26 cellular contexts compared by ENCODE assay signal in genomic region chr5:89289604-89290003, GRCh38.
A peak's percentile ranks its signal among the peaks of the same experiment; 100 is the strongest.
DNase-seq lines count a peak whose midpoint lies in the region; ATAC-seq and TF ChIP-seq lines count a peak whose summit lies in the region.
"Had no signal": no experiment of that assay in that cellular context is flagged by ENCODE, and none has a peak within 500 bp of the region (broad histone marks: within the 10 kb centered on the region; RNA-seq: fewer than 3 reads in every experiment).

No MANE protein-coding gene starts in this region.

- H3K36me3 Mint-ChIP-seq in activated T-helper 17 cell treated with anti-CD3 and anti-CD28 coated beads, Interleukin-2, amount 50 U/mL, for 72 hours (ENCODE audit: low read depth), result no peaks in the 10 kb centered on the region
- H3K36me3 Mint-ChIP-seq in activated CD8-positive, alpha-beta memory T cell treated with anti-CD3 and anti-CD28 coated beads, Interleukin-2, amount 10 ng/mL, durations not matched to agents 7 days and 5 days, result no peaks in the 10 kb centered on the region
- H3K36me3 Mint-ChIP-seq: activated naive CD4-positive, alpha-beta T cell treated with anti-CD3 and anti-CD28 coated beads, Interleukin-2, amount 10 ng/mL, durations not matched to agents 7 days and 5 days; CD14-positive monocyte had no signal

- H3K9me3 ChIP-seq in adipocyte (ENCODE audit: control insufficient read depth, low read length), result no peaks in the 10 kb centered on the region
- H3K9me3 ChIP-seq: gastroesophageal sphincter, mucosa of descending colon, SJSA1, tibial artery had no signal

- no peak overlapping the region for H3K9ac ChIP-seq in adipocyte (ENCODE audit: low read length)

- H3K4me3 Mint-ChIP-seq in activated T-helper 17 cell treated with anti-CD3 and anti-CD28 coated beads, Interleukin-2, amount 50 U/mL, for 72 hours, result no peak overlapping the region
- no peak overlapping the region for H3K4me3 Mint-ChIP-seq in activated CD8-positive, alpha-beta memory T cell treated with anti-CD3 and anti-CD28 coated beads, Interleukin-2, amount 10 ng/mL, durations not matched to agents 7 days and 5 days
- H3K4me3 Mint-ChIP-seq: activated CD4-positive, alpha-beta T cell treated with anti-CD3 and anti-CD28 coated beads for 36 hours; activated naive CD4-positive, alpha-beta T cell treated with anti-CD3 and anti-CD28 coated beads, Interleukin-2, amount 10 ng/mL, durations not matched to agents 7 days and 5 days; activated T-cell treated with anti-CD3 and anti-CD28 coated beads, Interleukin-2, amount 50 U/mL, for 72 hours; CD14-positive monocyte; stimulated activated naive CD8-positive, alpha-beta T cell treated with anti-CD3 and anti-CD28 coated beads, Interleukin-15, amount 100 ng/mL, for 72 hours had no signal

- no peak for TF ChIP-seq CTCF in lower leg skin (IDR thresholded peaks at IDR 0.05)

- 65 to 66% methylated on average over 3 of the region's 3 CpGs for WGBS in lower leg skin, 2 donors

- H3K4me1 ChIP-seq in adipocyte (ENCODE audit: control insufficient read depth, insufficient read depth, low read length), result peaks cover 5% of the 10 kb centered on the region
- H3K4me1 ChIP-seq: gastroesophageal sphincter, tibial artery had no signal

- no peaks in the 10 kb centered on the region for H3K4me1 Mint-ChIP-seq in activated T-helper 17 cell treated with anti-CD3 and anti-CD28 coated beads, Interleukin-2, amount 50 U/mL, for 72 hours
- H3K4me1 Mint-ChIP-seq in activated CD8-positive, alpha-beta memory T cell treated with anti-CD3 and anti-CD28 coated beads, Interleukin-2, amount 10 ng/mL, durations not matched to agents 7 days and 5 days, result no peaks in the 10 kb centered on the region
- H3K4me1 Mint-ChIP-seq: activated CD4-positive, alpha-beta T cell treated with anti-CD3 and anti-CD28 coated beads for 36 hours; activated naive CD4-positive, alpha-beta T cell treated with anti-CD3 and anti-CD28 coated beads, Interleukin-2, amount 10 ng/mL, durations not matched to agents 7 days and 5 days; stimulated activated naive CD8-positive, alpha-beta T cell treated with anti-CD3 and anti-CD28 coated beads, Interleukin-15, amount 100 ng/mL, for 72 hours had no signal

- no peaks in the 10 kb centered on the region for H3K27me3 ChIP-seq in adipocyte (replicated peaks; ENCODE audit: control insufficient read depth, insufficient read depth, low read length)
- H3K27me3 ChIP-seq: gastroesophageal sphincter, SJSA1, tibial artery had no signal

- no peak overlapping the region for H3K4me3 ChIP-seq in adipocyte (ENCODE audit: low read length)
- H3K4me3 ChIP-seq in lower leg skin (ENCODE audit: low read depth, poor library complexity, severe bottlenecking), result no peak overlapping the region
- H3K4me3 ChIP-seq: gastroesophageal sphincter, mucosa of descending colon, SJSA1, tibial artery had no signal

- no peak for TF ChIP-seq POLR2A in lower leg skin (IDR thresholded peaks at IDR 0.05)

- H3K27ac Mint-ChIP-seq in activated T-helper 17 cell treated with anti-CD3 and anti-CD28 coated beads, Interleukin-2, amount 50 U/mL, for 72 hours, result no peak overlapping the region
- H3K27ac Mint-ChIP-seq in activated CD8-positive, alpha-beta memory T cell treated with anti-CD3 and anti-CD28 coated beads, Interleukin-2, amount 10 ng/mL, durations not matched to agents 7 days and 5 days, result no peak overlapping the region
- H3K27ac Mint-ChIP-seq: activated CD4-positive, alpha-beta T cell treated with anti-CD3 and anti-CD28 coated beads for 36 hours; activated naive CD4-positive, alpha-beta T cell treated with anti-CD3 and anti-CD28 coated beads, Interleukin-2, amount 10 ng/mL, durations not matched to agents 7 days and 5 days; activated T-cell treated with anti-CD3 and anti-CD28 coated beads, Interleukin-2, amount 50 U/mL, for 72 hours; CD14-positive monocyte; stimulated activated naive CD8-positive, alpha-beta T cell treated with anti-CD3 and anti-CD28 coated beads, Interleukin-15, amount 100 ng/mL, for 72 hours had no signal

- peak; percentile 58 for DNase-seq in ELR (ENCODE audit: low read depth)
- DNase-seq in adipocyte (ENCODE audit: low read depth), result peak; percentile 48
- peak; percentile 24 for DNase-seq in fibroblast of gingiva (ENCODE audit: low read depth)
- DNase-seq in non-pigmented ciliary epithelial cell (ENCODE audit: low read depth), result peak; percentile 47
- no peak for DNase-seq in lower leg skin (ENCODE audit: low spot score in 2 of 2)
- no peak for DNase-seq in NCI-H82 treated with DMSO at 0.1 percent for 48 hours (lab: John Stamatoyannopoulos, UW; ENCODE audit: unreplicated experiment)
- DNase-seq in activated CD8-positive, alpha-beta memory T cell treated with anti-CD3 and anti-CD28 coated beads, Interleukin-2, amount 10 ng/mL, durations not matched to agents 7 days and 5 days, result no peak
- DNase-seq: ACHN; activated CD4-positive, alpha-beta T cell treated with anti-CD3 and anti-CD28 coated beads for 36 hours; activated naive CD4-positive, alpha-beta T cell treated with anti-CD3 and anti-CD28 coated beads, Interleukin-2, amount 10 ng/mL, durations not matched to agents 7 days and 5 days; activated T-cell treated with anti-CD3 and anti-CD28 coated beads, Interleukin-2, amount 50 U/mL, for 72 hours; anterior cingulate cortex; hypothalamus; left ventricle myocardium superior; mucosa of descending colon; NCI-H146; NCI-H2171; NCI-H510A treated with DMSO at 0.1 percent for 48 hours; posterior cingulate gyrus; stimulated activated naive CD8-positive, alpha-beta T cell treated with anti-CD3 and anti-CD28 coated beads, Interleukin-15, amount 100 ng/mL, for 72 hours; tibial artery had no signal

- intact Hi-C loops in lower leg skin (cut with DNase I; ENCODE audit: low total_unique reads), result no loop called here

- no peaks in the 10 kb centered on the region for H3K27me3 Mint-ChIP-seq in activated T-helper 17 cell treated with anti-CD3 and anti-CD28 coated beads, Interleukin-2, amount 50 U/mL, for 72 hours
- H3K27me3 Mint-ChIP-seq in activated CD8-positive, alpha-beta memory T cell treated with anti-CD3 and anti-CD28 coated beads, Interleukin-2, amount 10 ng/mL, durations not matched to agents 7 days and 5 days, result no peaks in the 10 kb centered on the region
- H3K27me3 Mint-ChIP-seq: activated naive CD4-positive, alpha-beta T cell treated with anti-CD3 and anti-CD28 coated beads, Interleukin-2, amount 10 ng/mL, durations not matched to agents 7 days and 5 days; stimulated activated naive CD8-positive, alpha-beta T cell treated with anti-CD3 and anti-CD28 coated beads, Interleukin-15, amount 100 ng/mL, for 72 hours had no signal

- H3K9me3 Mint-ChIP-seq in activated T-helper 17 cell treated with anti-CD3 and anti-CD28 coated beads, Interleukin-2, amount 50 U/mL, for 72 hours, result peaks cover 3% of the 10 kb centered on the region
- H3K9me3 Mint-ChIP-seq in activated CD8-positive, alpha-beta memory T cell treated with anti-CD3 and anti-CD28 coated beads, Interleukin-2, amount 10 ng/mL, durations not matched to agents 7 days and 5 days (ENCODE audit: low read depth), result no peaks in the 10 kb centered on the region
- H3K9me3 Mint-ChIP-seq: activated naive CD4-positive, alpha-beta T cell treated with anti-CD3 and anti-CD28 coated beads, Interleukin-2, amount 10 ng/mL, durations not matched to agents 7 days and 5 days had no signal

- no peak for ATAC-seq in activated T-helper 17 cell treated with anti-CD3 and anti-CD28 coated beads, Interleukin-2, amount 50 U/mL, for 72 hours (replicated peaks)
- ATAC-seq in activated CD8-positive, alpha-beta memory T cell treated with anti-CD3 and anti-CD28 coated beads, Interleukin-2, amount 10 ng/mL, durations not matched to agents 7 days and 5 days, result no peak
- ATAC-seq: activated CD4-positive, alpha-beta T cell treated with anti-CD3 and anti-CD28 coated beads for 36 hours; activated T-cell treated with anti-CD3 and anti-CD28 coated beads, Interleukin-2, amount 50 U/mL, for 72 hours; gastroesophageal sphincter; left ventricle myocardium superior; mucosa of descending colon; sciatic nerve; stimulated activated naive CD8-positive, alpha-beta T cell treated with anti-CD3 and anti-CD28 coated beads, Interleukin-15, amount 100 ng/mL, for 72 hours had no signal

- H3K36me3 ChIP-seq in adipocyte (ENCODE audit: control insufficient read depth, insufficient read depth, low read length, severe bottlenecking), result no peaks in the 10 kb centered on the region
- H3K36me3 ChIP-seq: gastroesophageal sphincter, SJSA1, tibial artery had no signal

- CTCF ChIA-PET in activated CD8-positive, alpha-beta memory T cell treated with anti-CD3 and anti-CD28 coated beads, Interleukin-2, amount 10 ng/mL, durations not matched to agents 7 days and 5 days (lab: Charles Lee), result no interaction called here

Comparison
In these comparisons a context has a peak if more than half of its experiments do, and no peak if none do; other contexts are left out.
1. DNase-seq: peak in ELR (single experiment), adipocyte (single experiment), fibroblast of gingiva (single experiment) and non-pigmented ciliary epithelial cell (single experiment); none in lower leg skin (0 of 2), NCI-H82 treated with DMSO at 0.1 percent for 48 hours (single experiment) and activated CD8-positive, alpha-beta memory T cell treated with anti-CD3 and anti-CD28 coated beads, Interleukin-2, amount 10 ng/mL, durations not matched to agents 7 days and 5 days (single experiment).